ENCODE assay signal across 8 cellular contexts in the genomic region with DNA sequence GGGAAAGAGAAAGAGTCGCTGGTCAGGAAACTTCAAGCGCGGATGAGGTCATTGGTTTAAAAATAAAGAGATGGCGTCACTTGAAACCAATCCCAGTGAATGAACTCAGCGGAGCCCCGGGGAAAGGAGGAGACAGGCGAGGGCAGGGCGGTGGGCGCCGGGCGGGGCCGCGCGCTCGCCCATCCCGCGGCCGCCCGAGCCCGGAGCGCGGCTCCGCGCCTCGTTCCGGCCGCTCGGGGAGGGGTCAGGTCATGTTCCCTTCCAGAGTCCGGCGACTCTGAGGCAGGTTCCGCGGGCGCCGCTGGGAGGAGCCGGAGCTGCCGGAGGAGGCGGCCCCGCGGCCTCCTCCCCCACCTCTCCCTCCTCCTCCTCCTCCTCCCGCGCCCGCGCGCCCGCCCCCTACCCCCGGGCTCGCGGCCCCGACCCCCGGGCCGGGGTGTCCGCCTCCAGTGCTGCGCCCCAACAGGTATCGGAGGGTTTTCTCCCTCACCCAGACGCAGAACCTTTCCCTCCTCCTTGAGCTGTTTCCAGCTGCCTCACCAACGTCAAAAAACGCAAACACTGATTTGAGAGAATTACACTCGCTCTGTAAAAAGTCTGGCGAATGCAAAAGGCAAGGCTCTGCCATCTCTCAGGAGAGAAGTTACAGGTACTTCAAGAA. TPM values are rescaled to one million over a fixed set of nuclear protein-coding genes. Genes with fewer than 3 reads are reported as not detected.
DNase-seq lines count a peak whose midpoint lies in the region; ATAC-seq, FAIRE-seq and TF ChIP-seq lines count a peak whose summit lies in the region.

A gene with protein sequence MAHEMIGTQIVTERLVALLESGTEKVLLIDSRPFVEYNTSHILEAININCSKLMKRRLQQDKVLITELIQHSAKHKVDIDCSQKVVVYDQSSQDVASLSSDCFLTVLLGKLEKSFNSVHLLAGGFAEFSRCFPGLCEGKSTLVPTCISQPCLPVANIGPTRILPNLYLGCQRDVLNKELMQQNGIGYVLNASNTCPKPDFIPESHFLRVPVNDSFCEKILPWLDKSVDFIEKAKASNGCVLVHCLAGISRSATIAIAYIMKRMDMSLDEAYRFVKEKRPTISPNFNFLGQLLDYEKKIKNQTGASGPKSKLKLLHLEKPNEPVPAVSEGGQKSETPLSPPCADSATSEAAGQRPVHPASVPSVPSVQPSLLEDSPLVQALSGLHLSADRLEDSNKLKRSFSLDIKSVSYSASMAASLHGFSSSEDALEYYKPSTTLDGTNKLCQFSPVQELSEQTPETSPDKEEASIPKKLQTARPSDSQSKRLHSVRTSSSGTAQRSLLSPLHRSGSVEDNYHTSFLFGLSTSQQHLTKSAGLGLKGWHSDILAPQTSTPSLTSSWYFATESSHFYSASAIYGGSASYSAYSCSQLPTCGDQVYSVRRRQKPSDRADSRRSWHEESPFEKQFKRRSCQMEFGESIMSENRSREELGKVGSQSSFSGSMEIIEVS (minus strand): TSS at position 279 of the 661 bp plus-strand sequence. CDS start 41,765 bp downstream, outside the sequence.

- peak within 1 kb of the TSS; percentile 61 for H3K4me3 ChIP-seq in Jurkat, Clone E6-1 (ENCODE audit: low read length)
- H3K4me3 ChIP-seq in esophagus squamous epithelium, result peak within 1 kb of the TSS; percentile 67 to 99 (median 82)
- H3K4me3 ChIP-seq in muscle layer of duodenum (ENCODE audit: low read depth in 1 of 2, low read length in 2 of 2), result peak within 1 kb of the TSS; percentile 71 to 75

- H3K9me3 ChIP-seq in esophagus squamous epithelium (no peaks in the 10 kb centered on the region), muscle layer of duodenum (ENCODE audit: control insufficient read depth in 1 of 2, low read length in 2 of 2) (no peaks in the 10 kb centered on the region)

- H3K27me3 ChIP-seq in esophagus squamous epithelium, result no peaks in the 10 kb centered on the region
- no peaks in the 10 kb centered on the region for H3K27me3 ChIP-seq in muscle layer of duodenum (ENCODE audit: low read depth, low read length)

- DNase-seq in DMS79 treated with DMSO at 0.1 percent for 48 hours (lab: John Stamatoyannopoulos, UW), result peak; percentile 89
- peak; percentile 69 for DNase-seq in Jurkat, Clone E6-1 (ENCODE audit: low read depth, low spot score)
- peak; percentile 90 for DNase-seq in RCC 7860 (ENCODE audit: low spot score)
- DNase-seq in activated T-helper 1 cell treated with Interleukin-2 at 50 U/mL for 16 hours (ENCODE audit: low read depth), result peak; percentile 59
- DNase-seq in esophagus squamous epithelium (lab: John Stamatoyannopoulos, UW), result peak; percentile 28
- peak; percentile 57 to 64 for DNase-seq in stimulated activated CD8-positive, alpha-beta memory T cell treated with anti-CD3 and anti-CD28 coated beads, Interleukin-7, amount 100 ng/mL, for 48 hours (ENCODE audit: extremely low read depth in 1 of 2, low read depth in 1 of 2)

- H3K4me1 ChIP-seq in esophagus squamous epithelium, result peaks cover 14 to 44% (median 15%) of the 10 kb centered on the region in 3 donors
- peaks cover 5 to 16% of the 10 kb centered on the region in 2 donors for H3K4me1 ChIP-seq in muscle layer of duodenum (ENCODE audit: control insufficient read depth in 1 of 2, insufficient read depth in 2 of 2, low read length in 2 of 2)

- intact Hi-C loops in esophagus squamous epithelium (cut with DNase I), result loop anchor here (10.0 kb wide), 2 partner anchors 132 to 168 kb away; a partner anchor contains a TSS

- peak in 3 of 4 donors; percentile 79 to 88 (median 82) for TF ChIP-seq POLR2A in esophagus squamous epithelium (IDR thresholded peaks at IDR 0.05)

- peak in 4 of 6 experiments; percentile 21 to 30 (median 26) for TF ChIP-seq CTCF in esophagus squamous epithelium (IDR thresholded peaks at IDR 0.05)

- 1% methylated on average over 16 to 22 of the region's 59 CpGs for WGBS in esophagus squamous epithelium, 2 donors

- H3K27ac ChIP-seq in esophagus squamous epithelium, result peak within 1 kb of the TSS; percentile 97 to 100 (median 98)
- peak within 1 kb of the TSS; percentile 94 for H3K27ac ChIP-seq in muscle layer of duodenum (ENCODE audit: low read length)

- no peaks in the 10 kb centered on the region for H3K36me3 ChIP-seq in esophagus squamous epithelium
- peaks cover 0 to 8% of the 10 kb centered on the region in 2 donors for H3K36me3 ChIP-seq in muscle layer of duodenum (ENCODE audit: control insufficient read depth in 1 of 2, insufficient read depth in 2 of 2, low read length in 2 of 2)

- ATAC-seq in GM21619 (IDR thresholded peaks at IDR 0.05; ENCODE audit: unreplicated experiment), result peak; percentile 72

- no peak for FAIRE-seq in RCC 7860 (lab: Jason Lieb, UNC)

RNA-seq across cellular contexts. Expression of the gene that starts here (rescaled TPM):
- 3.6 TPM for polyA plus RNA-seq in Jurkat, Clone E6-1 (2012; ENCODE audit: insufficient read depth, insufficient read length)
- 10 to 100 TPM; 15.6 to 27.9 (median 16.5) TPM for total RNA-seq in esophagus squamous epithelium

Comparison
In these comparisons a context has a peak if more than half of its experiments do, and no peak if none do; other contexts are left out.
1. Peak in every context shown above with its lines: DNase-seq, ATAC-seq, H3K4me3 ChIP-seq and H3K27ac ChIP-seq.
2. DNase-seq: peak in every context shown above with its lines; median percentile 90 in RCC 7860; 89 in DMS79 treated with DMSO at 0.1 percent for 48 hours; 69 in Jurkat, Clone E6-1; 60 in stimulated activated CD8-positive, alpha-beta memory T cell treated with anti-CD3 and anti-CD28 coated beads, Interleukin-7, amount 100 ng/mL, for 48 hours; 59 in activated T-helper 1 cell treated with Interleukin-2 at 50 U/mL for 16 hours; 28 in esophagus squamous epithelium.